ENCODE assay signal across 11 cellular contexts in the genomic region with DNA sequence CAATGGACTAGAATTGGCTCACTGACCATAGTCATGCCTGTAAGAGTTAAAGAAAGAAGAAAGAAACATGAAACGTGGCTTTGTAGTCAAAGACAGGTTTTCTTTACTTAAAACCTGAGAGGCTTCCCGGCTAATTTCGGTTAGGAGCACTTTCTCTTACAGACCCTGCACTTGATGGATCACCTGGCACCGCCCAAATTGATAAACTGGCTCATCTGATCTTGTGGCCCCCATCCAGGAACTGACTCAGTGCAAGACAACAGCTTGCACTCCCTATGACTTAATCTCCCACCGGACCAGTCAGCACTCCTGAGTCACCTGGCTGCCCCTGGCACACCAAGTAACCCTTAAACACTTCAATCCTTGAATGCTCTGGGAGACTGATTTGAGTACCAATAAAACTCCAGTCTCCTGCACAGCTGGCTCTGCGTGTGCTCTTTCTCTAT. TPM values are rescaled to one million over a fixed set of nuclear protein-coding genes. Genes with fewer than 3 reads are reported as not detected.
DNase-seq lines count a peak whose midpoint lies in the region; ATAC-seq and TF ChIP-seq lines count a peak whose summit lies in the region.
"Had no signal": no experiment of that assay in that cellular context is flagged by ENCODE, and none has a peak within 500 bp of the region (broad histone marks: within the 10 kb centered on the region; RNA-seq: fewer than 3 reads in every experiment).

No MANE protein-coding gene starts in this region.

- peaks cover 45% of the 10 kb centered on the region for H3K36me3 Mint-ChIP-seq in activated naive CD8-positive, alpha-beta T cell treated with anti-CD3 and anti-CD28 coated beads, Interleukin-2, amount 50 U/mL, for 24 hours (ENCODE audit: low read depth)
- peaks cover 47% of the 10 kb centered on the region for H3K36me3 Mint-ChIP-seq in activated naive CD8-positive, alpha-beta T cell treated with anti-CD3 and anti-CD28 coated beads for 36 hours
- peaks cover 34% of the 10 kb centered on the region for H3K36me3 Mint-ChIP-seq in type B pancreatic cell

- peak; percentile 33 for ATAC-seq in activated naive CD8-positive, alpha-beta T cell treated with anti-CD3 and anti-CD28 coated beads, Interleukin-2, amount 50 U/mL, for 24 hours

- TF ChIP-seq CTCF in type B pancreatic cell (conservative IDR thresholded peaks at IDR 0.05), result no peak

- H3K4me1 Mint-ChIP-seq in activated naive CD8-positive, alpha-beta T cell treated with anti-CD3 and anti-CD28 coated beads, Interleukin-2, amount 50 U/mL, for 24 hours, result peaks cover 25% of the 10 kb centered on the region
- H3K4me1 Mint-ChIP-seq in activated naive CD8-positive, alpha-beta T cell treated with anti-CD3 and anti-CD28 coated beads for 36 hours, result peaks cover 19% of the 10 kb centered on the region
- peaks cover 12% of the 10 kb centered on the region for H3K4me1 Mint-ChIP-seq in type B pancreatic cell (ENCODE audit: unreplicated experiment)

- H3K4me3 Mint-ChIP-seq in activated naive CD8-positive, alpha-beta T cell treated with anti-CD3 and anti-CD28 coated beads, Interleukin-2, amount 50 U/mL, for 24 hours, result no peak overlapping the region
- no peak overlapping the region for H3K4me3 Mint-ChIP-seq in activated naive CD8-positive, alpha-beta T cell treated with anti-CD3 and anti-CD28 coated beads for 36 hours
- peak overlapping the region; percentile 55 for H3K4me3 Mint-ChIP-seq in type B pancreatic cell
- H3K4me3 Mint-ChIP-seq: activated naive CD8-positive, alpha-beta T cell treated with anti-CD3 and anti-CD28 coated beads, Interleukin-2, amount 10 ng/mL, durations not matched to agents 7 days and 5 days; CD14-positive monocyte had no signal

- H3K27me3 Mint-ChIP-seq in activated naive CD8-positive, alpha-beta T cell treated with anti-CD3 and anti-CD28 coated beads, Interleukin-2, amount 50 U/mL, for 24 hours, result no peaks in the 10 kb centered on the region
- no peaks in the 10 kb centered on the region for H3K27me3 Mint-ChIP-seq in activated naive CD8-positive, alpha-beta T cell treated with anti-CD3 and anti-CD28 coated beads for 36 hours
- H3K27me3 Mint-ChIP-seq in type B pancreatic cell, result no peaks in the 10 kb centered on the region
- H3K27me3 Mint-ChIP-seq: activated naive CD8-positive, alpha-beta T cell treated with anti-CD3 and anti-CD28 coated beads, Interleukin-2, amount 10 ng/mL, durations not matched to agents 7 days and 5 days had no signal

- no peaks in the 10 kb centered on the region for H3K9me3 Mint-ChIP-seq in activated naive CD8-positive, alpha-beta T cell treated with anti-CD3 and anti-CD28 coated beads, Interleukin-2, amount 50 U/mL, for 24 hours
- H3K9me3 Mint-ChIP-seq in activated naive CD8-positive, alpha-beta T cell treated with anti-CD3 and anti-CD28 coated beads for 36 hours, result no peaks in the 10 kb centered on the region
- no peaks in the 10 kb centered on the region for H3K9me3 Mint-ChIP-seq in type B pancreatic cell
- H3K9me3 Mint-ChIP-seq: activated naive CD8-positive, alpha-beta T cell treated with anti-CD3 and anti-CD28 coated beads, Interleukin-2, amount 10 ng/mL, durations not matched to agents 7 days and 5 days; CD14-positive monocyte had no signal

- peak overlapping the region; percentile 45 for H3K27ac Mint-ChIP-seq in activated naive CD8-positive, alpha-beta T cell treated with anti-CD3 and anti-CD28 coated beads, Interleukin-2, amount 50 U/mL, for 24 hours
- no peak overlapping the region for H3K27ac Mint-ChIP-seq in activated naive CD8-positive, alpha-beta T cell treated with anti-CD3 and anti-CD28 coated beads for 36 hours
- peak overlapping the region; percentile 94 for H3K27ac Mint-ChIP-seq in type B pancreatic cell
- H3K27ac Mint-ChIP-seq: activated naive CD8-positive, alpha-beta T cell treated with anti-CD3 and anti-CD28 coated beads, Interleukin-2, amount 10 ng/mL, durations not matched to agents 7 days and 5 days had no signal

- DNase-seq in activated naive CD8-positive, alpha-beta T cell treated with anti-CD3 and anti-CD28 coated beads, Interleukin-2, amount 50 U/mL, for 24 hours, result no peak
- DNase-seq in activated naive CD8-positive, alpha-beta T cell treated with anti-CD3 and anti-CD28 coated beads for 36 hours, result no peak
- DNase-seq in SW480 (ENCODE audit: low spot score) (peak; percentile 9), glomerular visceral epithelial cell (ENCODE audit: extremely low spot score) (peak; percentile 89), type B pancreatic cell (ENCODE audit: extremely low spot score, unreplicated experiment) (no peak), cortex of kidney (lab: John Stamatoyannopoulos, UW) (no peak), medulla oblongata (ENCODE audit: extremely low spot score) (no peak), nucleus accumbens (lab: John Stamatoyannopoulos, UW) (no peak)
- DNase-seq: activated naive CD8-positive, alpha-beta T cell treated with anti-CD3 and anti-CD28 coated beads, Interleukin-2, amount 10 ng/mL, durations not matched to agents 7 days and 5 days; stimulated activated CD4-positive, alpha-beta T cell treated with anti-CD3 and anti-CD28 coated beads, Interleukin-4, amount 100 ng/mL, for 1 hour had no signal

RNA-seq across cellular contexts. Expression of gene TMEM14B, which starts 12.3 kb away (rescaled TPM):
- total RNA-seq in activated naive CD8-positive, alpha-beta T cell treated with anti-CD3 and anti-CD28 coated beads for 36 hours, result 100 to 1,000 TPM; 112 to 113 TPM
- 68.1 and 75.6 TPM in 2 replicates for total RNA-seq in type B pancreatic cell (ENCODE audit: low replicate concordance)

RNA-seq across cellular contexts. Expression of gene TMEM14C, which starts 37.0 kb away (rescaled TPM):
- total RNA-seq in activated naive CD8-positive, alpha-beta T cell treated with anti-CD3 and anti-CD28 coated beads for 36 hours, result 10 to 100 TPM; 67.0 to 70.7 TPM
- 87.5 and 103 TPM in 2 replicates for total RNA-seq in type B pancreatic cell (ENCODE audit: low replicate concordance)

Comparison
In these comparisons a context has a peak if more than half of its experiments do, and no peak if none do; other contexts are left out.
1. DNase-seq: peak in SW480 (single experiment) and glomerular visceral epithelial cell (single experiment); none in activated naive CD8-positive, alpha-beta T cell treated with anti-CD3 and anti-CD28 coated beads, Interleukin-2, amount 50 U/mL, for 24 hours (single experiment), activated naive CD8-positive, alpha-beta T cell treated with anti-CD3 and anti-CD28 coated beads for 36 hours (single experiment), type B pancreatic cell (single experiment), cortex of kidney (single experiment), medulla oblongata (single experiment) and nucleus accumbens (0 of 56).